In genomic region chr20:4951299-4951698, GRCh38 we compare ENCODE assay signal across 10 cellular contexts. TPM values are rescaled to one million over a fixed set of nuclear protein-coding genes. Genes with fewer than 3 reads are reported as not detected.
DNase-seq lines count a peak whose midpoint lies in the region; ATAC-seq and TF ChIP-seq lines count a peak whose summit lies in the region.
"Had no signal": no experiment of that assay in that cellular context is flagged by ENCODE, and none has a peak within 500 bp of the region (broad histone marks: within the 10 kb centered on the region; RNA-seq: fewer than 3 reads in every experiment).

No MANE protein-coding gene starts in this region.

- no peaks in the 10 kb centered on the region for H3K27me3 ChIP-seq in neuronal stem cell (ENCODE audit: control insufficient read depth in 3 of 3, insufficient read depth in 3 of 3, low read depth in 1 of 3, low read length in 3 of 3)

- H3K4me1 Mint-ChIP-seq in nephron: peaks cover 30% of the 10 kb centered on the region

- H3K14ac ChIP-seq in neuronal stem cell (ENCODE audit: low read length): no peak overlapping the region

- no peak overlapping the region for H2BK12ac ChIP-seq in neuronal stem cell (ENCODE audit: low read length)

- in situ Hi-C loops in ACHN (cut with HindIII; ENCODE audit: low pct_ligation_motif_present, low pct_unique_long_range_greater_than_20kb, low sequenced_read_pairs): no loop called here

- no peak overlapping the region for H2BK5ac ChIP-seq in neuronal stem cell (ENCODE audit: low read length)

- no peak overlapping the region for H2AK5ac ChIP-seq in neuronal stem cell (ENCODE audit: low read depth, low read length)

- H3K23ac ChIP-seq in neuronal stem cell (ENCODE audit: low read depth, low read length, poor library complexity): no peak overlapping the region

- no peak overlapping the region for H4K8ac ChIP-seq in neuronal stem cell (ENCODE audit: low read depth, low read length)

- H3K4me2 ChIP-seq in neuronal stem cell (ENCODE audit: insufficient read depth, low read length, poor library complexity, severe bottlenecking): no peak overlapping the region

- H3K79me1 ChIP-seq in neuronal stem cell (ENCODE audit: low read depth, low read length): no peaks in the 10 kb centered on the region

- H2BK15ac ChIP-seq in neuronal stem cell (ENCODE audit: low read length): no peak overlapping the region

- no peaks in the 10 kb centered on the region for H3K36me3 ChIP-seq in neuronal stem cell (replicated peaks in 1 of 2; ENCODE audit: control insufficient read depth in 2 of 2, insufficient read depth in 2 of 2, low read length in 2 of 2)

- no peak overlapping the region for H4K91ac ChIP-seq in neuronal stem cell (ENCODE audit: low read depth, low read length, poor library complexity)

- no CpG with 5 or more reads among the region's 3 CpGs for WGBS in neuronal stem cell (ENCODE audit: extremely low coverage in 2 of 2, insufficient read length in 2 of 2, insufficient replicate concordance in 1 of 2), 2 donors

- H3K9me3 Mint-ChIP-seq in nephron: peaks cover 12% of the 10 kb centered on the region
- H3K9me3 Mint-ChIP-seq: CD4-positive, alpha-beta memory T cell had no signal

- H3K4ac ChIP-seq in neuronal stem cell (ENCODE audit: low read length): no peak overlapping the region

- ATAC-seq in HG03280 (IDR thresholded peaks at IDR 0.05; ENCODE audit: unreplicated experiment): no peak

- no peak overlapping the region for H3K18ac ChIP-seq in neuronal stem cell (ENCODE audit: low read length)

- H3K4me3 Mint-ChIP-seq in nephron: no peak overlapping the region
- H3K4me3 Mint-ChIP-seq: CD4-positive, alpha-beta memory T cell had no signal

- no peak overlapping the region for H2AFZ ChIP-seq in neuronal stem cell (ENCODE audit: low read length)

- no peaks in the 10 kb centered on the region for H3K27me3 Mint-ChIP-seq in nephron (ENCODE audit: low read depth)
- H3K27me3 Mint-ChIP-seq: CD4-positive, alpha-beta memory T cell had no signal

- H3K4me1 ChIP-seq in neuronal stem cell (ENCODE audit: control insufficient read depth in 2 of 2, insufficient read depth in 1 of 2, low read depth in 1 of 2, low read length in 2 of 2): peaks cover 3 to 15% of the 10 kb centered on the region in 2 donors

- peak overlapping the region in 2 of 3 experiments; percentile 80 to 89 for H3K27ac Mint-ChIP-seq in nephron

- no peak overlapping the region for H2BK120ac ChIP-seq in neuronal stem cell (ENCODE audit: low read depth, low read length)

- H3K4me3 ChIP-seq in fibroblast of mammary gland (ENCODE audit: control insufficient read depth, low read depth, low read length) (no peak overlapping the region), neuronal stem cell (ENCODE audit: low read length in 2 of 2) (no peak overlapping the region)

- peaks cover 6% of the 10 kb centered on the region for H3K36me3 Mint-ChIP-seq in nephron (ENCODE audit: low read depth)

- H3K9ac ChIP-seq in neuronal stem cell (ENCODE audit: low read depth, low read length, poor library complexity): no peak overlapping the region

- no peak overlapping the region for H3K27ac ChIP-seq in neuronal stem cell (replicated peaks; ENCODE audit: low read length)

- TF ChIP-seq CTCF in fibroblast of mammary gland (conservative IDR thresholded peaks at IDR 0.05; ENCODE audit: control insufficient read depth, insufficient read depth, low read depth, low read length) (no peak), nephron (IDR thresholded peaks at IDR 0.05; ENCODE audit: unreplicated experiment in 3 of 3) (no peak)

- DNase-seq in ACHN (peak; percentile 24), RKO (ENCODE audit: low spot score) (peak; percentile 42), fibroblast of mammary gland (ENCODE audit: low read depth) (peak; percentile 83), NCI-H774 (lab: John Stamatoyannopoulos, UW) (no peak), cortex of kidney (lab: John Stamatoyannopoulos, UW) (no peak), neuronal stem cell (ENCODE audit: low spot score) (no peak)
- DNase-seq: CD4-positive, alpha-beta memory T cell; NCI-H187 treated with DMSO at 0.1 percent for 48 hours had no signal

- peaks cover 2 to 3% of the 10 kb centered on the region in 2 donors for H3K9me3 ChIP-seq in neuronal stem cell (replicated peaks in 1 of 2; ENCODE audit: control insufficient read depth in 2 of 2, insufficient read depth in 1 of 2, low read depth in 1 of 2, low read length in 2 of 2)

RNA-seq across cellular contexts. Expression of gene SLC23A2, which starts 50.0 kb away (rescaled TPM):
- polyA plus RNA-seq in neuronal stem cell (2013, experiment 1 of 2): 5.6 TPM
- 5.7 TPM for polyA plus RNA-seq in neuronal stem cell (2013, experiment 2 of 2)

Comparison
In these comparisons a context has a peak if more than half of its experiments do, and no peak if none do; other contexts are left out.
1. DNase-seq: peak in ACHN (single experiment), RKO (single experiment) and fibroblast of mammary gland (single experiment); none in NCI-H774 (single experiment), cortex of kidney (single experiment) and neuronal stem cell (single experiment).